In genomic region chr11:27411330-27411729, GRCh38 we compare ENCODE assay signal across 34 cellular contexts.
"Had no signal": no experiment of that assay in that cellular context is flagged by ENCODE, and none has a peak within 500 bp of the region (broad histone marks: within the 10 kb centered on the region; RNA-seq: fewer than 3 reads in every experiment).

No MANE protein-coding gene starts in this region.

- FAIRE-seq: colon, RCC 7860 had no signal

- H3K4me1 Mint-ChIP-seq: activated CD4-positive, alpha-beta memory T cell treated with anti-CD3 and anti-CD28 coated beads, Interleukin-2, amount 10 ng/mL, durations not matched to agents 7 days and 5 days; activated CD8-positive, alpha-beta memory T cell treated with anti-CD3 and anti-CD28 coated beads, Interleukin-2, amount 10 ng/mL, durations not matched to agents 7 days and 5 days; activated naive CD4-positive, alpha-beta T cell treated with anti-CD3 and anti-CD28 coated beads, Interleukin-2, amount 10 ng/mL, durations not matched to agents 7 days and 5 days; activated naive CD8-positive, alpha-beta T cell treated with anti-CD3 and anti-CD28 coated beads, Interleukin-2, amount 50 U/mL, for 24 hours had no signal

- H3K27ac ChIP-seq: RWPE1, VCaP had no signal

- DNase-seq: activated CD4-positive, alpha-beta memory T cell treated with anti-CD3 and anti-CD28 coated beads, Interleukin-2, amount 10 ng/mL, durations not matched to agents 7 days and 5 days; activated CD4-positive, alpha-beta T cell treated with anti-CD3 and anti-CD28 coated beads for 1 hour; activated CD4-positive, alpha-beta T cell treated with anti-CD3 and anti-CD28 coated beads for 48 hours; activated CD4-positive, CD25-positive, alpha-beta regulatory T cell; activated CD8-positive, alpha-beta memory T cell treated with anti-CD3 and anti-CD28 coated beads for 24 hours; activated CD8-positive, alpha-beta memory T cell treated with anti-CD3 and anti-CD28 coated beads, Interleukin-2, amount 10 ng/mL, durations not matched to agents 7 days and 5 days; activated CD8-positive, alpha-beta memory T cell treated with anti-CD3 and anti-CD28 coated beads, Interleukin-2, amount 50 U/mL, for 48 hours; activated effector memory CD4-positive, alpha-beta T cell treated with Interleukin-2 at 50 U/mL for 16 hours; activated naive CD4-positive, alpha-beta T cell treated with anti-CD3 and anti-CD28 coated beads, Interleukin-2, amount 10 ng/mL, durations not matched to agents 7 days and 5 days; activated naive CD8-positive, alpha-beta T cell treated with anti-CD3 and anti-CD28 coated beads, Interleukin-2, amount 50 U/mL, for 24 hours; activated T-cell treated with anti-CD3 and anti-CD28 coated beads, Interleukin-2, amount 50 U/mL, for 48 hours; anterior cingulate cortex; central memory CD4-positive, alpha-beta T cell; Karpas-422; MG63; MV-4-11; NCI-H1092; NCI-H1436 treated with DMSO at 0.1 percent for 48 hours; NCI-H1694 treated with DMSO at 0.1 percent for 48 hours; NCI-H2029; NCI-H510A treated with DMSO at 0.1 percent for 48 hours; NCI-H69; SIG-M5; T-helper 1 cell; T-helper 2 cell; T-helper 9 cell had no signal

- H3K27me3 Mint-ChIP-seq: activated naive CD4-positive, alpha-beta T cell treated with anti-CD3 and anti-CD28 coated beads, Interleukin-2, amount 10 ng/mL, durations not matched to agents 7 days and 5 days; activated naive CD8-positive, alpha-beta T cell treated with anti-CD3 and anti-CD28 coated beads, Interleukin-2, amount 50 U/mL, for 24 hours had no signal

- H3K27ac Mint-ChIP-seq: activated CD4-positive, alpha-beta memory T cell treated with anti-CD3 and anti-CD28 coated beads, Interleukin-2, amount 10 ng/mL, durations not matched to agents 7 days and 5 days; activated CD8-positive, alpha-beta memory T cell treated with anti-CD3 and anti-CD28 coated beads, Interleukin-2, amount 10 ng/mL, durations not matched to agents 7 days and 5 days; activated naive CD4-positive, alpha-beta T cell treated with anti-CD3 and anti-CD28 coated beads, Interleukin-2, amount 10 ng/mL, durations not matched to agents 7 days and 5 days; activated naive CD8-positive, alpha-beta T cell; activated naive CD8-positive, alpha-beta T cell treated with anti-CD3 and anti-CD28 coated beads, Interleukin-2, amount 50 U/mL, for 24 hours; brain had no signal

- H3K9me3 ChIP-seq: MG63 had no signal

- H3K36me3 Mint-ChIP-seq: activated CD8-positive, alpha-beta memory T cell treated with anti-CD3 and anti-CD28 coated beads, Interleukin-2, amount 10 ng/mL, durations not matched to agents 7 days and 5 days; activated naive CD4-positive, alpha-beta T cell treated with anti-CD3 and anti-CD28 coated beads, Interleukin-2, amount 10 ng/mL, durations not matched to agents 7 days and 5 days; activated naive CD8-positive, alpha-beta T cell; brain had no signal

- ATAC-seq: activated CD8-positive, alpha-beta memory T cell treated with anti-CD3 and anti-CD28 coated beads, Interleukin-2, amount 10 ng/mL, durations not matched to agents 7 days and 5 days; activated naive CD8-positive, alpha-beta T cell treated with anti-CD3 and anti-CD28 coated beads, Interleukin-2, amount 50 U/mL, for 24 hours; Right ventricle myocardium inferior; SK-N-SH treated with all-trans-retinoic acid at 6 μM for 48 hours had no signal

- H3K36me3 ChIP-seq: MG63 had no signal

- H3K4me3 ChIP-seq: MG63 had no signal

- H3K27me3 ChIP-seq: MG63 had no signal

- H3K4me3 Mint-ChIP-seq: activated CD4-positive, alpha-beta memory T cell treated with anti-CD3 and anti-CD28 coated beads, Interleukin-2, amount 10 ng/mL, durations not matched to agents 7 days and 5 days; activated CD8-positive, alpha-beta memory T cell treated with anti-CD3 and anti-CD28 coated beads, Interleukin-2, amount 10 ng/mL, durations not matched to agents 7 days and 5 days; activated naive CD4-positive, alpha-beta T cell treated with anti-CD3 and anti-CD28 coated beads, Interleukin-2, amount 10 ng/mL, durations not matched to agents 7 days and 5 days; activated naive CD8-positive, alpha-beta T cell; activated naive CD8-positive, alpha-beta T cell treated with anti-CD3 and anti-CD28 coated beads, Interleukin-2, amount 50 U/mL, for 24 hours; brain had no signal

- H3K9me3 Mint-ChIP-seq: activated CD4-positive, alpha-beta memory T cell treated with anti-CD3 and anti-CD28 coated beads, Interleukin-2, amount 10 ng/mL, durations not matched to agents 7 days and 5 days; activated naive CD4-positive, alpha-beta T cell treated with anti-CD3 and anti-CD28 coated beads, Interleukin-2, amount 10 ng/mL, durations not matched to agents 7 days and 5 days; activated naive CD8-positive, alpha-beta T cell treated with anti-CD3 and anti-CD28 coated beads, Interleukin-2, amount 50 U/mL, for 24 hours; brain had no signal
